ENCODE assay signal across 8 cellular contexts in the genomic region with DNA sequence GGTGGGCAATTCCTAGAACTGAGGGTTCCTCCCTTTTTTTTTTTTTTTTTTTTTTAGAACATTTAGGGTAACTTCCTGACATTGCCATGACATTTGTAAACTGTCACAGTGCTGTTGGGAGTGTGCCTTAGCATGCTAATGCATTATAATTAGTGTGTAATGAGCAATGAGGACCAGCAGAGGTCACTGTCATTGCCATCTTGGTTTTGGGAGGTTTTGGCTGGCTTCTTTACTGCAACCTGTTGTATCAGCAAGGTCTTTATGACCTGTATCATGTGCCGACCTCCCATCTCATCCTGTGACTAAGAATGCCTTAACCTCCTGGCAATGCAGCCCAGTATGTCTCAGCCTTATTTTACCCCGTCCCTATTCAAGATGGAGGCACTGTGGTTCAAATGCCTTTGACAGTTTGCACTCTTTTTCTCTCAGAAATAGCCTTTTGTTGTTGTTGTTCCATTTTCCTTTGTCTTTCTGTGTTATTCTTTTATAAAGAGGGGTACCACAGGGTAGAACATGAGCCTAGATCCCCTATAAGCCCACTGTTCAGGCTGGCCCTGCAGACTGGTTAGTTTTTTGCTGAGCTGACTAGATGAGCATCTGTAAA.
DNase-seq lines count a peak whose midpoint lies in the region; ATAC-seq and TF ChIP-seq lines count a peak whose summit lies in the region.

No MANE protein-coding gene starts in this region.

- H3K9me3 Mint-ChIP-seq in activated CD8-positive, alpha-beta T cell treated with anti-CD3 and anti-CD28 coated beads for 36 hours: no peaks in the 10 kb centered on the region
- no peaks in the 10 kb centered on the region for H3K9me3 Mint-ChIP-seq in activated T-helper 1 cell treated with anti-CD3 and anti-CD28 coated beads, Interleukin-12 subunit alpha, Interleukin-12 subunit beta, Interleukin-2, Interleukin-4 antibody, amounts not matched to agents 30 ng/mL and 10 ng/mL and 1 ng/mL, durations not matched to agents 14 hours and 24 hours and 36 hours

- no peak overlapping the region for H3K27ac Mint-ChIP-seq in activated CD8-positive, alpha-beta T cell treated with anti-CD3 and anti-CD28 coated beads for 36 hours
- H3K27ac Mint-ChIP-seq in activated T-helper 1 cell treated with anti-CD3 and anti-CD28 coated beads, Interleukin-12 subunit alpha, Interleukin-12 subunit beta, Interleukin-2, Interleukin-4 antibody, amounts not matched to agents 30 ng/mL and 10 ng/mL and 1 ng/mL, durations not matched to agents 14 hours and 24 hours and 36 hours: no peak overlapping the region

- no peak overlapping the region for H3K9ac ChIP-seq in liver (ENCODE audit: low read depth in 1 of 2, low read length in 2 of 2)

- no peaks in the 10 kb centered on the region for H3K36me3 Mint-ChIP-seq in activated CD8-positive, alpha-beta T cell treated with anti-CD3 and anti-CD28 coated beads for 36 hours (ENCODE audit: low read depth)
- H3K36me3 Mint-ChIP-seq in activated T-helper 1 cell treated with anti-CD3 and anti-CD28 coated beads, Interleukin-12 subunit alpha, Interleukin-12 subunit beta, Interleukin-2, Interleukin-4 antibody, amounts not matched to agents 30 ng/mL and 10 ng/mL and 1 ng/mL, durations not matched to agents 14 hours and 24 hours and 36 hours (ENCODE audit: low read depth): no peaks in the 10 kb centered on the region

- TF ChIP-seq RAD21 in Ishikawa (IDR thresholded peaks at IDR 0.05; ENCODE audit: low read depth) (peak; percentile 34; the same call in 1 of the 2 replicates), liver (IDR thresholded peaks at IDR 0.05) (peak; percentile 58 to 75)

- intact Hi-C loops in activated CD8-positive, alpha-beta T cell treated with anti-CD3 and anti-CD28 coated beads for 36 hours (cut with micrococcal nuclease): no loop called here
- intact Hi-C loops in activated T-helper 1 cell treated with anti-CD3 and anti-CD28 coated beads, Interleukin-12 subunit alpha, Interleukin-12 subunit beta, Interleukin-2, Interleukin-4 antibody, amounts not matched to agents 30 ng/mL and 10 ng/mL and 1 ng/mL, durations not matched to agents 14 hours and 24 hours and 36 hours (cut with micrococcal nuclease): loop anchor here (1.0 kb wide), 2 partner anchors 26 to 350 kb away; no protein-coding TSS in a partner anchor

- TF ChIP-seq CTCF in GM12873 (IDR thresholded peaks at IDR 0.05; ENCODE audit: insufficient read depth, low read depth, low read length, missing control alignments): peak; percentile 78
- TF ChIP-seq CTCF in activated CD8-positive, alpha-beta T cell treated with anti-CD3 and anti-CD28 coated beads for 36 hours (IDR thresholded peaks at IDR 0.05): peak; percentile 56
- peak; percentile 53 for TF ChIP-seq CTCF in liver (IDR thresholded peaks at IDR 0.05; ENCODE audit: low read depth, low read length, missing input control)

- no peak for TF ChIP-seq EP300 in Ishikawa (IDR thresholded peaks at IDR 0.05; ENCODE audit: borderline replicate concordance)

- WGBS in liver: 48% methylated on average over 2 of the region's 2 CpGs

- POLR2A ChIA-PET in activated CD8-positive, alpha-beta T cell treated with anti-CD3 and anti-CD28 coated beads for 36 hours (lab: Charles Lee): no interaction called here

- no peak overlapping the region for H3K4me3 Mint-ChIP-seq in activated CD8-positive, alpha-beta T cell treated with anti-CD3 and anti-CD28 coated beads for 36 hours
- no peak overlapping the region for H3K4me3 Mint-ChIP-seq in activated T-helper 1 cell treated with anti-CD3 and anti-CD28 coated beads, Interleukin-12 subunit alpha, Interleukin-12 subunit beta, Interleukin-2, Interleukin-4 antibody, amounts not matched to agents 30 ng/mL and 10 ng/mL and 1 ng/mL, durations not matched to agents 14 hours and 24 hours and 36 hours

- H3K27ac ChIP-seq in liver (ENCODE audit: low read depth in 1 of 2, low read length in 2 of 2): no peak overlapping the region

- peak; percentile 35 to 39 for DNase-seq in AML-193 (lab: John Stamatoyannopoulos, UW)
- peak; percentile 44 for DNase-seq in activated CD8-positive, alpha-beta T cell treated with anti-CD3 and anti-CD28 coated beads for 36 hours
- no peak for DNase-seq in activated T-helper 1 cell treated with anti-CD3 and anti-CD28 coated beads, Interleukin-12 subunit alpha, Interleukin-12 subunit beta, Interleukin-2, Interleukin-4 antibody, amounts not matched to agents 30 ng/mL and 10 ng/mL and 1 ng/mL, durations not matched to agents 14 hours and 24 hours and 36 hours (ENCODE audit: low spot score)
- DNase-seq in NCI-H2107 (lab: John Stamatoyannopoulos, UW): no peak

- peaks cover 0 to 3% (median 0%) of the 10 kb centered on the region in 4 donors for H3K4me1 ChIP-seq in liver (ENCODE audit: control insufficient read depth in 4 of 4, insufficient read depth in 4 of 4, low read length in 3 of 4)

- CTCF ChIA-PET in activated CD8-positive, alpha-beta T cell treated with anti-CD3 and anti-CD28 coated beads for 36 hours (lab: Charles Lee): interaction anchor here (0.8 to 2.4 kb wide), 24 partner anchors 11 to 353 kb away, joined by 3 to 33 read pairs (median 5); no protein-coding TSS in a partner anchor

- peaks cover 1% of the 10 kb centered on the region for H3K27me3 Mint-ChIP-seq in activated CD8-positive, alpha-beta T cell treated with anti-CD3 and anti-CD28 coated beads for 36 hours
- peaks cover 13% of the 10 kb centered on the region for H3K27me3 Mint-ChIP-seq in activated T-helper 1 cell treated with anti-CD3 and anti-CD28 coated beads, Interleukin-12 subunit alpha, Interleukin-12 subunit beta, Interleukin-2, Interleukin-4 antibody, amounts not matched to agents 30 ng/mL and 10 ng/mL and 1 ng/mL, durations not matched to agents 14 hours and 24 hours and 36 hours (ENCODE audit: insufficient read depth)

- H3K9me3 ChIP-seq in liver (ENCODE audit: control insufficient read depth in 4 of 4, low read length in 3 of 4): no peaks in the 10 kb centered on the region

- H3K27me3 ChIP-seq in liver (ENCODE audit: control insufficient read depth in 4 of 4, insufficient read depth in 4 of 4, low read length in 3 of 4): no peaks in the 10 kb centered on the region

- no peaks in the 10 kb centered on the region for H3K36me3 ChIP-seq in liver (ENCODE audit: control insufficient read depth in 4 of 4, insufficient read depth in 3 of 4, low read depth in 1 of 4, low read length in 3 of 4)

- H3K4me3 ChIP-seq in liver (ENCODE audit: low read depth in 1 of 3, low read length in 3 of 3): no peak overlapping the region

- peak; percentile 75 for ATAC-seq in activated CD8-positive, alpha-beta T cell treated with anti-CD3 and anti-CD28 coated beads for 36 hours
- ATAC-seq in GM21576 (IDR thresholded peaks at IDR 0.05; ENCODE audit: unreplicated experiment): no peak

- peaks cover 5% of the 10 kb centered on the region for H3K4me1 Mint-ChIP-seq in activated CD8-positive, alpha-beta T cell treated with anti-CD3 and anti-CD28 coated beads for 36 hours (ENCODE audit: low read depth)
- peaks cover 10% of the 10 kb centered on the region for H3K4me1 Mint-ChIP-seq in activated T-helper 1 cell treated with anti-CD3 and anti-CD28 coated beads, Interleukin-12 subunit alpha, Interleukin-12 subunit beta, Interleukin-2, Interleukin-4 antibody, amounts not matched to agents 30 ng/mL and 10 ng/mL and 1 ng/mL, durations not matched to agents 14 hours and 24 hours and 36 hours (ENCODE audit: low read depth)

TF ChIP-seq in Ishikawa, 13 proteins besides CTCF, POLR2A, EP300 and RAD21 (continues in another document):
- no peak for TF ChIP-seq TCF12 (IDR thresholded peaks at IDR 0.05; ENCODE audit: low read depth)
- TF ChIP-seq CREB1 (IDR thresholded peaks at IDR 0.05; ENCODE audit: low read depth): no peak
- TF ChIP-seq FOXM1 (IDR thresholded peaks at IDR 0.05; ENCODE audit: borderline replicate concordance, low read depth): no peak
- TF ChIP-seq, protein P1, sequence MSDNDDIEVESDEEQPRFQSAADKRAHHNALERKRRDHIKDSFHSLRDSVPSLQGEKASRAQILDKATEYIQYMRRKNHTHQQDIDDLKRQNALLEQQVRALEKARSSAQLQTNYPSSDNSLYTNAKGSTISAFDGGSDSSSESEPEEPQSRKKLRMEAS (IDR thresholded peaks at IDR 0.05): no peak
- TF ChIP-seq TEAD4 (IDR thresholded peaks at IDR 0.05): no peak
- TF ChIP-seq CEBPB (IDR thresholded peaks at IDR 0.05): no peak
- no peak for TF ChIP-seq EGR1 (IDR thresholded peaks at IDR 0.05)

TF ChIP-seq in liver, 16 proteins besides CTCF, POLR2A, EP300 and RAD21 (continues in another document):
- TF ChIP-seq SP1 (IDR thresholded peaks at IDR 0.05) (no peak), FOXA2 (IDR thresholded peaks at IDR 0.05) (no peak), HNF4G (IDR thresholded peaks at IDR 0.05) (no peak), RXRA (IDR thresholded peaks at IDR 0.05) (no peak), NR2F2 (IDR thresholded peaks at IDR 0.05) (no peak)
- TF ChIP-seq, protein P2, sequence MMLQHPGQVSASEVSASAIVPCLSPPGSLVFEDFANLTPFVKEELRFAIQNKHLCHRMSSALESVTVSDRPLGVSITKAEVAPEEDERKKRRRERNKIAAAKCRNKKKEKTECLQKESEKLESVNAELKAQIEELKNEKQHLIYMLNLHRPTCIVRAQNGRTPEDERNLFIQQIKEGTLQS (IDR thresholded peaks at IDR 0.05): no peak
- TF ChIP-seq, protein P3, sequence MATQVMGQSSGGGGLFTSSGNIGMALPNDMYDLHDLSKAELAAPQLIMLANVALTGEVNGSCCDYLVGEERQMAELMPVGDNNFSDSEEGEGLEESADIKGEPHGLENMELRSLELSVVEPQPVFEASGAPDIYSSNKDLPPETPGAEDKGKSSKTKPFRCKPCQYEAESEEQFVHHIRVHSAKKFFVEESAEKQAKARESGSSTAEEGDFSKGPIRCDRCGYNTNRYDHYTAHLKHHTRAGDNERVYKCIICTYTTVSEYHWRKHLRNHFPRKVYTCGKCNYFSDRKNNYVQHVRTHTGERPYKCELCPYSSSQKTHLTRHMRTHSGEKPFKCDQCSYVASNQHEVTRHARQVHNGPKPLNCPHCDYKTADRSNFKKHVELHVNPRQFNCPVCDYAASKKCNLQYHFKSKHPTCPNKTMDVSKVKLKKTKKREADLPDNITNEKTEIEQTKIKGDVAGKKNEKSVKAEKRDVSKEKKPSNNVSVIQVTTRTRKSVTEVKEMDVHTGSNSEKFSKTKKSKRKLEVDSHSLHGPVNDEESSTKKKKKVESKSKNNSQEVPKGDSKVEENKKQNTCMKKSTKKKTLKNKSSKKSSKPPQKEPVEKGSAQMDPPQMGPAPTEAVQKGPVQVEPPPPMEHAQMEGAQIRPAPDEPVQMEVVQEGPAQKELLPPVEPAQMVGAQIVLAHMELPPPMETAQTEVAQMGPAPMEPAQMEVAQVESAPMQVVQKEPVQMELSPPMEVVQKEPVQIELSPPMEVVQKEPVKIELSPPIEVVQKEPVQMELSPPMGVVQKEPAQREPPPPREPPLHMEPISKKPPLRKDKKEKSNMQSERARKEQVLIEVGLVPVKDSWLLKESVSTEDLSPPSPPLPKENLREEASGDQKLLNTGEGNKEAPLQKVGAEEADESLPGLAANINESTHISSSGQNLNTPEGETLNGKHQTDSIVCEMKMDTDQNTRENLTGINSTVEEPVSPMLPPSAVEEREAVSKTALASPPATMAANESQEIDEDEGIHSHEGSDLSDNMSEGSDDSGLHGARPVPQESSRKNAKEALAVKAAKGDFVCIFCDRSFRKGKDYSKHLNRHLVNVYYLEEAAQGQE (IDR thresholded peaks at IDR 0.05): no peak

Comparison
In these comparisons a context has a peak if more than half of its experiments do, and no peak if none do; other contexts are left out.
1. DNase-seq: peak in AML-193 (2 of 2) and activated CD8-positive, alpha-beta T cell treated with anti-CD3 and anti-CD28 coated beads for 36 hours (single experiment); none in activated T-helper 1 cell treated with anti-CD3 and anti-CD28 coated beads, Interleukin-12 subunit alpha, Interleukin-12 subunit beta, Interleukin-2, Interleukin-4 antibody, amounts not matched to agents 30 ng/mL and 10 ng/mL and 1 ng/mL, durations not matched to agents 14 hours and 24 hours and 36 hours (single experiment) and NCI-H2107 (single experiment).
2. Peak in every context shown above with its lines, with median percentiles within 50 percentile points of each other: CTCF ChIP-seq.